ENCODE assay signal across 8 cellular contexts in genomic region chr1:209827384-209828261, GRCh38. TPM values are rescaled to one million over a fixed set of nuclear protein-coding genes. Genes with fewer than 3 reads are reported as not detected.
A peak's percentile ranks its signal among the peaks of the same experiment; 100 is the strongest.
DNase-seq lines count a peak whose midpoint lies in the region; ATAC-seq, FAIRE-seq and TF ChIP-seq lines count a peak whose summit lies in the region.

Gene UTP25 (plus strand): TSS chr1:209827972. CDS start chr1:209828064, 92 bp downstream.

- WGBS in prostate gland, result 17% methylated on average over 50 of the region's 51 CpGs

- intact Hi-C loops in T-helper 1 cell treated with Interleukin-12 subunit alpha and Interleukin-12 subunit beta and Interleukin-4 antibody, amounts not matched to agents 30 ng/mL and 1 ng/mL, for 36 hours (cut with micrococcal nuclease), result loop anchor here (1.0 to 10.0 kb wide), 14 partner anchors 38 to 1963 kb away; partner anchors contain the start of genes C1orf74, PLXNA2, SLC30A1 and TRAF3IP3
- intact Hi-C loops in left ventricle myocardium superior (cut with micrococcal nuclease) (no loop called here), prostate gland (cut with DNase I) (loop anchor here (5.0 kb wide), 1 partner anchor 40 kb away; no protein-coding TSS in a partner anchor)

- TF ChIP-seq CTCF in GM13977 (IDR thresholded peaks at IDR 0.05; ENCODE audit: extremely low read depth, insufficient read depth, missing control alignments) (peak; percentile 64), prostate gland (IDR thresholded peaks at IDR 0.05) (peak; percentile 41 to 88 (median 84))

- H3K36me3 ChIP-seq in prostate gland, result no peaks in the 10 kb centered on the region

- in situ Hi-C loops in GM13977 (cut with MboI; ENCODE audit: low pct_unique_long_range_greater_than_20kb, low sequenced_read_pairs, unreplicated experiment), result no loop called here

- no peaks in the 10 kb centered on the region for H3K27me3 ChIP-seq in prostate gland (replicated peaks; ENCODE audit: insufficient read depth)

- FAIRE-seq in urothelium cell line (lab: Jason Lieb, UNC), result peak; percentile 83

- TF ChIP-seq POLR2A in prostate gland (IDR thresholded peaks at IDR 0.05), result peak; percentile 53

- no peaks in the 10 kb centered on the region for H3K9me3 ChIP-seq in prostate gland

- ATAC-seq in HG02884 (IDR thresholded peaks at IDR 0.05; ENCODE audit: unreplicated experiment), result peak; percentile 91
- ATAC-seq in left ventricle myocardium superior, result peak; percentile 94

- DNase-seq in GM13977 (ENCODE audit: low spot score) (peak; percentile 80), NCI-H146 treated with DMSO at 0.1 percent for 48 hours (lab: John Stamatoyannopoulos, UW; ENCODE audit: unreplicated experiment) (peak; percentile 92), amniotic stem cell (lab: John Stamatoyannopoulos, UW) (peak; percentile 96), left ventricle myocardium superior (peak; percentile 94), prostate gland (ENCODE audit: low spot score) (peak; percentile 86), urothelium cell line (ENCODE audit: low spot score) (peak; percentile 88)

- H3K4me3 ChIP-seq in prostate gland, result peak within 1 kb of the TSS; percentile 59 to 61

- H3K27ac ChIP-seq in prostate gland, result peak within 1 kb of the TSS; percentile 61 to 73

- H3K4me1 ChIP-seq in prostate gland (replicated peaks), result no peaks in the 10 kb centered on the region

RNA-seq across cellular contexts. Expression of gene UTP25, which starts in this region (rescaled TPM):
- 11.0 and 11.2 TPM in 2 replicates for total RNA-seq in T-helper 1 cell treated with Interleukin-12 subunit alpha and Interleukin-12 subunit beta and Interleukin-4 antibody, amounts not matched to agents 30 ng/mL and 1 ng/mL, for 36 hours
- total RNA-seq in left ventricle myocardium superior (2.5 TPM), prostate gland (1 to 10 TPM; 6.0 to 8.1 TPM)

Comparison
In these comparisons a context has a peak if more than half of its experiments do, and no peak if none do; other contexts are left out.
1. Peak in every context shown above with its lines: DNase-seq, ATAC-seq, H3K4me3 ChIP-seq and H3K27ac ChIP-seq.